In the genomic region with DNA sequence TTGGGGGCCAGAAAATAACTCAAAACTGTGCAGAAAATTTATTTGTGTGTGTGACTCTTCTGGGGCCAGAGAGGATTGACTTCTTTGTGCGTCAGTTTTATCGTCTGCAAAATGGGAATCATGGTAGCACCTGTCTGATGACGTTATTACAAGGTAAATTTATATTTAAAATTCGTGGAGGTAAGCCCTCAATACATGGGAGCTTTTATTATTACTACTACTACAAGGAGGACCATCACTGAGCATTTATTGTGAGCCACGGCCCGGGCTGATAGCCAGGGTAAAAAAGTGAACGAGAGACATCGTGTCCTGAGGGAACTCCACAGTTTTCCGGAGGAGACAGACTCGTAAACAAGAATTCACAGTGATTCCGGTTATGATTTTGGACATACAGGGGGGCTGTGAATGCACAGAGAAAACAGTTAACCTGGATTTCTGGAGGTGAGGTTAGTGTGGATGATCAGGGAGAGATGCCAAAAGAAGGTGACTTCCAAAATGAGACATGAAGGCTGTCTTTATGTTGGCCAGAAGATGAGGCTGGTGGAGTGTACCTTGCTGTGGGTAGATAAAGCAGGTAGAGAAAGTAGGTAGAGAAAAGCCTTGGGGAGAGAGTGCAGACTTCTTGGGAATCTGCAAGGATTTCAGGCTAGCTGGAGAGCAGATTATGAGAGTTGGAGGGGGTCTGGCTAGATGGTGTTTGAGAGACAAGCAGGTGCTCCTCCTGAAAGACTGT, we compare ENCODE assay signal across 8 cellular contexts. TPM values are rescaled to one million over a fixed set of nuclear protein-coding genes. Genes with fewer than 3 reads are reported as not detected.
A peak's percentile ranks its signal among the peaks of the same experiment; 100 is the strongest.
DNase-seq lines count a peak whose midpoint lies in the region; ATAC-seq and TF ChIP-seq lines count a peak whose summit lies in the region.

No MANE protein-coding gene starts in this region.

- H3K4me1 ChIP-seq in esophagus (ENCODE audit: control insufficient read depth in 2 of 2, insufficient read depth in 2 of 2, low read length in 1 of 2) (peaks cover 0 to 2% of the 10 kb centered on the region in 2 donors), neural progenitor cell (peaks cover 8% of the 10 kb centered on the region)

- peak overlapping the region; percentile 89 for H3K4me2 ChIP-seq in neural progenitor cell

- intact Hi-C loops in posterior vena cava (cut with DNase I), result loop anchor here in 1 of 2 donors (5.0 kb wide), 1 partner anchor 80 kb away; no protein-coding TSS in a partner anchor

- no peaks in the 10 kb centered on the region for H4K20me1 ChIP-seq in neural progenitor cell (ENCODE audit: low read depth)

- ATAC-seq in GM18873 (IDR thresholded peaks at IDR 0.05; ENCODE audit: low FRiP score, unreplicated experiment), result no peak
- ATAC-seq in stimulated activated effector memory CD8-positive, alpha-beta T cell treated with anti-CD3 and anti-CD28 coated beads, Interleukin-12 subunit alpha, Interleukin-12 subunit beta, amount 100 ng/mL, for 72 hours, result no peak

- H3K9ac ChIP-seq in neural progenitor cell, result peak overlapping the region; percentile 61

- no peaks in the 10 kb centered on the region for H3K36me3 ChIP-seq in BJ (ENCODE audit: control insufficient read depth, insufficient read depth, low read length)
- H3K36me3 ChIP-seq in MG63, result no peaks in the 10 kb centered on the region
- no peaks in the 10 kb centered on the region for H3K36me3 ChIP-seq in esophagus (ENCODE audit: control insufficient read depth in 2 of 2, insufficient read depth in 2 of 2, low read length in 1 of 2)
- H3K36me3 ChIP-seq in neural progenitor cell, result no peaks in the 10 kb centered on the region

- H3K79me2 ChIP-seq in neural progenitor cell (ENCODE audit: low read depth), result peaks cover 36% of the 10 kb centered on the region

- H3K27ac Mint-ChIP-seq in neural progenitor cell, result no peak overlapping the region
- H3K27ac Mint-ChIP-seq in stimulated activated effector memory CD8-positive, alpha-beta T cell treated with anti-CD3 and anti-CD28 coated beads, Interleukin-12 subunit alpha, Interleukin-12 subunit beta, amount 100 ng/mL, for 72 hours, result no peak overlapping the region

- POLR2A ChIA-PET in BJ (lab: Charles Lee), result no interaction called here

- CTCF ChIA-PET in BJ (lab: Yijun Ruan, JAX), result interaction anchor here (0.6 to 0.9 kb wide), 2 partner anchors 9 to 76 kb away, joined by 3 read pairs; no protein-coding TSS in a partner anchor

- TF ChIP-seq CTCF in BJ (IDR thresholded peaks at IDR 0.05; ENCODE audit: insufficient read depth, low read depth, low read length), result no peak
- no peak for TF ChIP-seq CTCF in neural progenitor cell (IDR thresholded peaks at IDR 0.05)

- H3K27me3 ChIP-seq in BJ (ENCODE audit: control insufficient read depth, insufficient read depth, low read length) (no peaks in the 10 kb centered on the region), MG63 (no peaks in the 10 kb centered on the region), esophagus (ENCODE audit: control insufficient read depth in 1 of 2, insufficient read depth in 2 of 2, low read length in 2 of 2) (no peaks in the 10 kb centered on the region), neural progenitor cell (no peaks in the 10 kb centered on the region)

- no peaks in the 10 kb centered on the region for H3K9me3 Mint-ChIP-seq in neural progenitor cell
- no peaks in the 10 kb centered on the region for H3K9me3 Mint-ChIP-seq in stimulated activated effector memory CD8-positive, alpha-beta T cell treated with anti-CD3 and anti-CD28 coated beads, Interleukin-12 subunit alpha, Interleukin-12 subunit beta, amount 100 ng/mL, for 72 hours

- H3K27ac ChIP-seq in esophagus (ENCODE audit: low read depth in 2 of 2, low read length in 1 of 2) (peak overlapping the region; percentile 43 to 64), neural progenitor cell (no peak overlapping the region)

- H3K4me3 ChIP-seq in BJ (ENCODE audit: low read depth, low read length), result peak overlapping the region; percentile 67
- H3K4me3 ChIP-seq in MG63, result peak overlapping the region; percentile 66
- H3K4me3 ChIP-seq in esophagus (ENCODE audit: low read depth in 1 of 2, low read length in 2 of 2), result peak overlapping the region; percentile 66 to 76
- H3K4me3 ChIP-seq in neural progenitor cell, result peak overlapping the region; percentile 84

- H3F3A ChIP-seq in neural progenitor cell (ENCODE audit: low read depth), result no peaks in the 10 kb centered on the region

- H3K4me1 Mint-ChIP-seq in neural progenitor cell, result peaks cover 5% of the 10 kb centered on the region
- no peaks in the 10 kb centered on the region for H3K4me1 Mint-ChIP-seq in stimulated activated effector memory CD8-positive, alpha-beta T cell treated with anti-CD3 and anti-CD28 coated beads, Interleukin-12 subunit alpha, Interleukin-12 subunit beta, amount 100 ng/mL, for 72 hours

- WGBS in esophagus, 2 donors, result 8 to 16% methylated on average over 11 of the region's 11 CpGs

- H3K36me3 Mint-ChIP-seq in neural progenitor cell, result no peaks in the 10 kb centered on the region
- H3K36me3 Mint-ChIP-seq in stimulated activated effector memory CD8-positive, alpha-beta T cell treated with anti-CD3 and anti-CD28 coated beads, Interleukin-12 subunit alpha, Interleukin-12 subunit beta, amount 100 ng/mL, for 72 hours, result no peaks in the 10 kb centered on the region

- no peak overlapping the region for H3K4me3 Mint-ChIP-seq in neural progenitor cell
- H3K4me3 Mint-ChIP-seq in stimulated activated effector memory CD8-positive, alpha-beta T cell treated with anti-CD3 and anti-CD28 coated beads, Interleukin-12 subunit alpha, Interleukin-12 subunit beta, amount 100 ng/mL, for 72 hours, result no peak overlapping the region

- H3K27me3 Mint-ChIP-seq in neural progenitor cell (ENCODE audit: insufficient read depth, low read depth), result peaks cover 2% of the 10 kb centered on the region

- H2AFZ ChIP-seq in neural progenitor cell (replicated peaks), result peak overlapping the region; percentile 90

- H3K9me3 ChIP-seq in MG63 (peaks cover 14% of the 10 kb centered on the region), esophagus (ENCODE audit: control insufficient read depth in 2 of 2, insufficient read depth in 1 of 2, low read depth in 1 of 2, low read length in 1 of 2) (no peaks in the 10 kb centered on the region), neural progenitor cell (ENCODE audit: low read depth) (no peaks in the 10 kb centered on the region)

- DNase-seq in BJ (ENCODE audit: low read depth) (no peak), MG63 (no peak), neural progenitor cell (ENCODE audit: low spot score) (peak; percentile 18), SIG-M5 treated with dmso at 0.1 percent for 504 hours (lab: John Stamatoyannopoulos, UW; ENCODE audit: unreplicated experiment) (no peak), posterior vena cava (ENCODE audit: low spot score) (no peak)
- no peak for DNase-seq in stimulated activated effector memory CD8-positive, alpha-beta T cell treated with anti-CD3 and anti-CD28 coated beads, Interleukin-12 subunit alpha, Interleukin-12 subunit beta, amount 100 ng/mL, for 72 hours (ENCODE audit: low spot score in 2 of 2)

RNA-seq across cellular contexts. Expression of a gene that starts 10.5 kb away (rescaled TPM):
- polyA plus RNA-seq in BJ (2011; rRNA removed) (284 and 333 TPM in 2 replicates), esophagus (10 to 100 TPM; 25.5 to 35.1 TPM)
- polyA minus RNA-seq in BJ (2011; rRNA and poly(A)+ RNA removed), result 255 and 406 TPM in 2 replicates
- total RNA-seq in MG63 (2014; rRNA removed; shearing (Covaris generic); ENCODE audit: low replicate concordance), result 54.8 and 78.9 TPM in 2 replicates
- total RNA-seq in neural progenitor cell (ENCODE audit: low replicate concordance) (32.9 and 38.8 TPM in 2 replicates), posterior vena cava (100 to 1,000 TPM in 1 of 2 donors, 10 to 100 TPM in 1; 95.0 to 104 TPM)

RNA-seq across cellular contexts. Expression of a gene that starts 50.0 kb away (rescaled TPM):
- polyA plus RNA-seq in BJ (2011; rRNA removed), result 130 and 186 TPM in 2 replicates
- polyA minus RNA-seq in BJ (2011; rRNA and poly(A)+ RNA removed), result 46.1 and 52.6 TPM in 2 replicates
- total RNA-seq in MG63 (2014; rRNA removed; shearing (Covaris generic); ENCODE audit: low replicate concordance), result 73.0 and 79.2 TPM in 2 replicates
- 10 to 100 TPM; 13.7 to 33.3 TPM for polyA plus RNA-seq in esophagus
- 40.6 and 64.6 TPM in 2 replicates for total RNA-seq in neural progenitor cell (ENCODE audit: low replicate concordance)
- 100 to 1,000 TPM; 125 to 246 TPM for total RNA-seq in posterior vena cava

RNA-seq across cellular contexts. Expression of a gene that starts 56.7 kb away (rescaled TPM):
- polyA plus RNA-seq in BJ (2011; rRNA removed) (9.4 and 13.8 TPM in 2 replicates), esophagus (1 to 10 TPM; 3.1 to 5.0 TPM)
- polyA minus RNA-seq in BJ (2011; rRNA and poly(A)+ RNA removed), result 18.0 and 20.6 TPM in 2 replicates
- 5.8 and 12.9 TPM in 2 replicates for total RNA-seq in MG63 (2014; rRNA removed; shearing (Covaris generic); ENCODE audit: low replicate concordance)
- total RNA-seq in neural progenitor cell (ENCODE audit: low replicate concordance) (7.8 and 9.8 TPM in 2 replicates), posterior vena cava (10 to 100 TPM; 11.8 to 14.3 TPM)
